19 cellular contexts compared by ENCODE assay signal in genomic region chr3:194824676-194825075, GRCh38.
DNase-seq lines count a peak whose midpoint lies in the region; ATAC-seq lines count a peak whose summit lies in the region.
"Had no signal": no experiment of that assay in that cellular context is flagged by ENCODE, and none has a peak within 500 bp of the region (broad histone marks: within the 10 kb centered on the region; RNA-seq: fewer than 3 reads in every experiment).

No MANE protein-coding gene starts in this region.

- H3K27me3 Mint-ChIP-seq in T-helper 2 cell treated with Interferon-gamma antibody and Interleukin-4, amounts not matched to agents 5 μg/mL and 100 μg/mL, for 36 hours (ENCODE audit: low read depth): no peaks in the 10 kb centered on the region
- H3K27me3 Mint-ChIP-seq: activated CD4-positive, alpha-beta T cell treated with anti-CD3 and anti-CD28 coated beads, Interleukin-2, amount 10 ng/mL, durations not matched to agents 7 days and 5 days; activated naive CD8-positive, alpha-beta T cell treated with anti-CD3 and anti-CD28 coated beads, Interleukin-2, amount 50 U/mL, for 24 hours had no signal

- H3K4me1 Mint-ChIP-seq in T-helper 2 cell treated with Interferon-gamma antibody and Interleukin-4, amounts not matched to agents 5 μg/mL and 100 μg/mL, for 36 hours (ENCODE audit: low read depth): no peaks in the 10 kb centered on the region
- H3K4me1 Mint-ChIP-seq: activated CD4-positive, alpha-beta T cell treated with anti-CD3 and anti-CD28 coated beads, Interleukin-2, amount 10 ng/mL, durations not matched to agents 7 days and 5 days; activated naive CD8-positive, alpha-beta T cell treated with anti-CD3 and anti-CD28 coated beads, Interleukin-2, amount 50 U/mL, for 24 hours; CD4-positive, alpha-beta memory T cell had no signal

- H3K9me3 ChIP-seq in SJSA1 (replicated peaks): no peaks in the 10 kb centered on the region

- no peak overlapping the region for H3K4me3 ChIP-seq in SJSA1
- no peak overlapping the region for H3K4me3 ChIP-seq in skeletal muscle cell (ENCODE audit: low read depth, low read length)
- H3K4me3 ChIP-seq: coronary artery had no signal

- peaks cover 18% of the 10 kb centered on the region for H3K4me1 ChIP-seq in SJSA1 (replicated peaks)

- H3K27ac Mint-ChIP-seq in T-helper 2 cell treated with Interferon-gamma antibody and Interleukin-4, amounts not matched to agents 5 μg/mL and 100 μg/mL, for 36 hours: no peak overlapping the region
- H3K27ac Mint-ChIP-seq: activated CD4-positive, alpha-beta T cell treated with anti-CD3 and anti-CD28 coated beads, Interleukin-2, amount 10 ng/mL, durations not matched to agents 7 days and 5 days; activated naive CD8-positive, alpha-beta T cell treated with anti-CD3 and anti-CD28 coated beads, Interleukin-2, amount 50 U/mL, for 24 hours had no signal

- H3K36me3 Mint-ChIP-seq in T-helper 2 cell treated with Interferon-gamma antibody and Interleukin-4, amounts not matched to agents 5 μg/mL and 100 μg/mL, for 36 hours (ENCODE audit: low read depth): no peaks in the 10 kb centered on the region
- H3K36me3 Mint-ChIP-seq: CD4-positive, alpha-beta memory T cell had no signal

- H3K9me3 Mint-ChIP-seq in T-helper 2 cell treated with Interferon-gamma antibody and Interleukin-4, amounts not matched to agents 5 μg/mL and 100 μg/mL, for 36 hours: no peaks in the 10 kb centered on the region
- H3K9me3 Mint-ChIP-seq: activated CD4-positive, alpha-beta T cell treated with anti-CD3 and anti-CD28 coated beads, Interleukin-2, amount 10 ng/mL, durations not matched to agents 7 days and 5 days; activated naive CD8-positive, alpha-beta T cell treated with anti-CD3 and anti-CD28 coated beads, Interleukin-2, amount 50 U/mL, for 24 hours; activated T-cell treated with anti-CD3 and anti-CD28 coated beads, Interleukin-2, amount 50 U/mL, for 4 hours; CD4-positive, alpha-beta memory T cell had no signal

- intact Hi-C loops in Right ventricle myocardium superior (cut with DNase I): no loop called here

- DNase-seq in GM03348 (ENCODE audit: low spot score) (peak; percentile 67), SJSA1 (ENCODE audit: low read depth in 1 of 2, low spot score in 2 of 2) (peak; percentile 48 to 51), Right ventricle myocardium superior (peak; percentile 74), skeletal muscle cell (ENCODE audit: low read depth) (peak; percentile 25), activated gamma-delta T cell (lab: John Stamatoyannopoulos, UW) (no peak), SHP77 (lab: John Stamatoyannopoulos, UW) (no peak)
- DNase-seq in T-helper 2 cell treated with Interferon-gamma antibody and Interleukin-4, amounts not matched to agents 5 μg/mL and 100 μg/mL, for 36 hours (ENCODE audit: low spot score): no peak
- DNase-seq: activated CD4-positive, alpha-beta T cell treated with anti-CD3 and anti-CD28 coated beads, Interleukin-2, amount 10 ng/mL, durations not matched to agents 7 days and 5 days; activated naive CD8-positive, alpha-beta T cell treated with anti-CD3 and anti-CD28 coated beads, Interleukin-2, amount 50 U/mL, for 24 hours; activated T-cell treated with anti-CD3 and anti-CD28 coated beads, Interleukin-2, amount 50 U/mL, for 4 hours; CD4-positive, alpha-beta memory T cell; head of caudate nucleus; midbrain; NCI-H2029; NCI-H748 treated with DMSO at 0.1 percent for 48 hours; nucleus accumbens; T-helper 9 cell had no signal

- no peak overlapping the region for H3K27ac ChIP-seq in SJSA1
- H3K27ac ChIP-seq: coronary artery had no signal

- H3K36me3 ChIP-seq in SJSA1: no peaks in the 10 kb centered on the region

- ATAC-seq in Right ventricle myocardium superior (ENCODE audit: poor library complexity) (peak; percentile 96), HG02973 (IDR thresholded peaks at IDR 0.05; ENCODE audit: unreplicated experiment) (no peak)
- ATAC-seq: activated naive CD8-positive, alpha-beta T cell treated with anti-CD3 and anti-CD28 coated beads, Interleukin-2, amount 50 U/mL, for 24 hours; activated T-cell treated with anti-CD3 and anti-CD28 coated beads, Interleukin-2, amount 50 U/mL, for 4 hours had no signal

- no peak overlapping the region for H3K4me3 Mint-ChIP-seq in T-helper 2 cell treated with Interferon-gamma antibody and Interleukin-4, amounts not matched to agents 5 μg/mL and 100 μg/mL, for 36 hours
- H3K4me3 Mint-ChIP-seq: activated CD4-positive, alpha-beta T cell treated with anti-CD3 and anti-CD28 coated beads, Interleukin-2, amount 10 ng/mL, durations not matched to agents 7 days and 5 days; activated naive CD8-positive, alpha-beta T cell treated with anti-CD3 and anti-CD28 coated beads, Interleukin-2, amount 50 U/mL, for 24 hours; activated T-cell treated with anti-CD3 and anti-CD28 coated beads, Interleukin-2, amount 50 U/mL, for 4 hours; CD4-positive, alpha-beta memory T cell had no signal

- no peaks in the 10 kb centered on the region for H3K27me3 ChIP-seq in SJSA1 (replicated peaks)

Comparison
In these comparisons a context has a peak if more than half of its experiments do, and no peak if none do; other contexts are left out.
1. DNase-seq: peak in GM03348 (single experiment), SJSA1 (2 of 2), Right ventricle myocardium superior (single experiment) and skeletal muscle cell (single experiment); none in T-helper 2 cell treated with Interferon-gamma antibody and Interleukin-4, amounts not matched to agents 5 μg/mL and 100 μg/mL, for 36 hours (single experiment), activated gamma-delta T cell (single experiment) and SHP77 (0 of 2).